ENCODE assay signal across 21 cellular contexts in the genomic region with DNA sequence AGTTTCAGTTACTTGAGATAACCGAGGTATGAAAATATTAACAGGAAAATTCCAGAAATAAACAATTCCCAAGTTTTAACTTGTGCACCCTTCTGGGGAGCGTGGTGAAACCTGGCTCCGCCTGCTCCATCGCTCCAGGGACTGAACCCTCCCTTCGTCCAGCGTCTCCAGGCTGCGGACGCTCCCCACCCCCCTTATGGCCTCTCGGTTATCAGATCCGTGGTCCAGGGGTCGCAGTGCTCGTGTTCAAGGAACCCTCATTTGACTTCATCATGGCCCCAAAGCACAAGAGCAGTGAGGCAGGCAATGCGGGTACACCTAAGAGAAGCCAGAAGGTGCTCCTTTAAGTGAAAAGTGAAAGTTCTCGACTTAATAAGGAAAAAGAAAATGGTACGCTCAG.
DNase-seq lines count a peak whose midpoint lies in the region; ATAC-seq, FAIRE-seq and TF ChIP-seq lines count a peak whose summit lies in the region.
"Had no signal": no experiment of that assay in that cellular context is flagged by ENCODE, and none has a peak within 500 bp of the region (broad histone marks: within the 10 kb centered on the region; RNA-seq: fewer than 3 reads in every experiment).

No MANE protein-coding gene starts in this region.

- H3K4me3 ChIP-seq in breast epithelium (peak overlapping the region; percentile 14 to 59 (median 40)), mammary epithelial cell (replicated peaks in 1 of 3; ENCODE audit: insufficient read depth in 1 of 3, low read depth in 2 of 3, low read length in 3 of 3) (no peak overlapping the region), fibroblast of lung (replicated peaks in 1 of 4; ENCODE audit: control extremely low read depth in 1 of 4, insufficient read depth in 1 of 4, low read depth in 3 of 4, low read length in 4 of 4) (peak overlapping the region; percentile 30 to 56 (median 43)), upper lobe of left lung (peak overlapping the region in 3 of 4 donors; percentile 24 to 35 (median 32))
- H3K4me3 ChIP-seq in naive thymus-derived CD4-positive, alpha-beta T cell (ENCODE audit: low read length) = no peak overlapping the region
- H3K4me3 ChIP-seq: SJSA1 had no signal

- peaks cover 8 to 28% (median 18%) of the 10 kb centered on the region in 7 donors for H3K4me1 Mint-ChIP-seq in naive thymus-derived CD4-positive, alpha-beta T cell

- CTCF ChIA-PET in mammary epithelial cell (lab: Charles Lee; ENCODE audit: low non-redundant PET) = no interaction called here
- CTCF ChIA-PET in naive thymus-derived CD4-positive, alpha-beta T cell (lab: Charles Lee) = no interaction called here
- CTCF ChIA-PET in GM10248 (lab: Yijun Ruan, JAX) = no interaction called here

- TF ChIP-seq EP300 in upper lobe of left lung (IDR thresholded peaks at IDR 0.05) = no peak

- no peak overlapping the region for H3K9ac ChIP-seq in mammary epithelial cell (ENCODE audit: insufficient read depth, low read length)
- no peak overlapping the region for H3K9ac ChIP-seq in fibroblast of lung (ENCODE audit: insufficient read depth, low read length)
- H3K9ac ChIP-seq: KMS-11 had no signal

- H4K20me1 ChIP-seq in mammary epithelial cell (ENCODE audit: insufficient read depth, low read length) = no peaks in the 10 kb centered on the region
- no peaks in the 10 kb centered on the region for H4K20me1 ChIP-seq in fibroblast of lung (ENCODE audit: control insufficient read depth, extremely low read depth, insufficient read depth, low read length)

- in situ Hi-C loops in mammary epithelial cell (cut with MboI; ENCODE audit: low sequenced_read_pairs in 2 of 2) = no loop called here

- BruUV-seq in mammary epithelial cell (replicated peaks; lab: Mats Ljungman, UMichigan) = no TSS peak

- no peak overlapping the region for H2AFZ ChIP-seq in mammary epithelial cell (ENCODE audit: low read depth, low read length)
- H2AFZ ChIP-seq in fibroblast of lung (ENCODE audit: low read length) = no peak overlapping the region

- peaks cover 0 to 3% (median 0%) of the 10 kb centered on the region in 11 donors for H3K9me3 Mint-ChIP-seq in naive thymus-derived CD4-positive, alpha-beta T cell

- TF ChIP-seq POLR2A in breast epithelium (IDR thresholded peaks at IDR 0.05) (no peak), upper lobe of left lung (IDR thresholded peaks at IDR 0.05) (no peak)

- no peak overlapping the region for H3K4me3 Mint-ChIP-seq in naive thymus-derived CD4-positive, alpha-beta T cell

- dilution Hi-C loops in mammary epithelial cell (cut with HindIII; ENCODE audit: low sequenced_read_pairs) = no loop called here

- DNase-seq in breast epithelium (ENCODE audit: low spot score in 2 of 2) = no peak
- DNase-seq in mammary epithelial cell = no peak
- DNase-seq in fibroblast of lung (ENCODE audit: low read depth in 2 of 2) = no peak
- no peak for DNase-seq in omental fat pad (ENCODE audit: low spot score)
- DNase-seq in upper lobe of left lung = no peak
- DNase-seq in RCC 7860 (ENCODE audit: low spot score) = no peak
- DNase-seq in naive thymus-derived CD4-positive, alpha-beta T cell = no peak
- DNase-seq in GM10248 (ENCODE audit: extremely low spot score) = no peak
- DNase-seq: activated CD4-positive, alpha-beta T cell treated with anti-CD3 and anti-CD28 coated beads, Interleukin-2, amount 50 U/mL, for 1 hour; activated CD8-positive, alpha-beta memory T cell treated with anti-CD3 and anti-CD28 coated beads, Interleukin-2, amount 50 U/mL, for 4 hours; activated effector memory CD4-positive, alpha-beta T cell treated with Interleukin-2 at 50 U/mL for 16 hours; Caco-2; NCI-H187 treated with DMSO at 0.1 percent for 48 hours; NCI-H226; occipital lobe; stimulated activated naive CD8-positive, alpha-beta T cell treated with anti-CD3 and anti-CD28 coated beads, Interleukin-15, Interleukin-2, amounts not matched to agents 100 U/mL and 50 U/mL, for 24 hours; T-helper 2 cell had no signal

- ATAC-seq in omental fat pad (ENCODE audit: low FRiP score) (peak; percentile 26), upper lobe of left lung (ENCODE audit: low FRiP score in 2 of 2) (no peak)
- no peak for ATAC-seq in naive thymus-derived CD4-positive, alpha-beta T cell
- ATAC-seq: stimulated activated naive CD8-positive, alpha-beta T cell treated with anti-CD3 and anti-CD28 coated beads, Interleukin-15, Interleukin-2, amounts not matched to agents 100 U/mL and 50 U/mL, for 24 hours had no signal

- H3K79me2 ChIP-seq in mammary epithelial cell (ENCODE audit: insufficient read depth, low read length) (no peaks in the 10 kb centered on the region), fibroblast of lung (ENCODE audit: control insufficient read depth, insufficient read depth, low read length) (no peaks in the 10 kb centered on the region)

- H3K4me2 ChIP-seq in mammary epithelial cell (ENCODE audit: insufficient read depth, low read depth, low read length) = no peak overlapping the region
- peak overlapping the region; percentile 75 for H3K4me2 ChIP-seq in fibroblast of lung (ENCODE audit: extremely low read depth, insufficient read depth, low read length)
- H3K4me2 ChIP-seq: KMS-11 had no signal

- TF ChIP-seq CTCF in breast epithelium (IDR thresholded peaks at IDR 0.05) (no peak), mammary epithelial cell (conservative IDR thresholded peaks at IDR 0.05 in 1 of 2, IDR thresholded peaks at IDR 0.05 in 1 of 2; ENCODE audit: extremely low read depth in 1 of 2, insufficient read depth in 1 of 2, low read depth in 1 of 2, low read length in 2 of 2) (no peak), fibroblast of lung (conservative IDR thresholded peaks at IDR 0.05 in 1 of 2, IDR thresholded peaks at IDR 0.05 in 1 of 2; ENCODE audit: low read depth in 1 of 2, low read length in 2 of 2) (no peak), omental fat pad (IDR thresholded peaks at IDR 0.05) (no peak), upper lobe of left lung (IDR thresholded peaks at IDR 0.05) (no peak), GM10248 (IDR thresholded peaks at IDR 0.05; ENCODE audit: control extremely low read depth, extremely low read depth, low read depth, missing control alignments) (no peak)

- H3K27me3 ChIP-seq in breast epithelium = no peaks in the 10 kb centered on the region
- no peaks in the 10 kb centered on the region for H3K27me3 ChIP-seq in mammary epithelial cell (ENCODE audit: insufficient read depth, low read length)
- H3K27me3 ChIP-seq in fibroblast of lung (ENCODE audit: control insufficient read depth, insufficient read depth, low read length) = no peaks in the 10 kb centered on the region
- no peaks in the 10 kb centered on the region for H3K27me3 ChIP-seq in upper lobe of left lung
- no peaks in the 10 kb centered on the region for H3K27me3 ChIP-seq in naive thymus-derived CD4-positive, alpha-beta T cell (ENCODE audit: control insufficient read depth in 2 of 2, insufficient read depth in 2 of 2, low read length in 2 of 2)
- H3K27me3 ChIP-seq: SJSA1 had no signal

- peak overlapping the region in 2 of 9 donors; percentile 18 to 55 for H3K27ac Mint-ChIP-seq in naive thymus-derived CD4-positive, alpha-beta T cell

- H3K36me3 Mint-ChIP-seq in naive thymus-derived CD4-positive, alpha-beta T cell = peaks cover 0 to 20% (median under 1%) of the 10 kb centered on the region in 5 donors

- no peak for FAIRE-seq in RCC 7860 (lab: Jason Lieb, UNC)
- FAIRE-seq: H54 had no signal

- H3K9me3 ChIP-seq in breast epithelium = no peaks in the 10 kb centered on the region
- no peaks in the 10 kb centered on the region for H3K9me3 ChIP-seq in mammary epithelial cell (replicated peaks; ENCODE audit: insufficient read depth, low read length)
- H3K9me3 ChIP-seq in fibroblast of lung (ENCODE audit: control insufficient read depth, insufficient read depth, low read depth, low read length) = no peaks in the 10 kb centered on the region
- no peaks in the 10 kb centered on the region for H3K9me3 ChIP-seq in upper lobe of left lung
- H3K9me3 ChIP-seq in naive thymus-derived CD4-positive, alpha-beta T cell (ENCODE audit: control insufficient read depth in 2 of 3, low read length in 3 of 3) = no peaks in the 10 kb centered on the region
- H3K9me3 ChIP-seq: Caco-2, SJSA1 had no signal

- H3K27ac ChIP-seq in breast epithelium = no peak overlapping the region
- H3K27ac ChIP-seq in mammary epithelial cell (ENCODE audit: insufficient read depth, low read depth, low read length) = no peak overlapping the region
- no peak overlapping the region for H3K27ac ChIP-seq in fibroblast of lung (ENCODE audit: insufficient read depth, low read length)
- H3K27ac ChIP-seq in upper lobe of left lung = peak overlapping the region in 3 of 4 donors; percentile 33 to 65 (median 64)
- H3K27ac ChIP-seq in naive thymus-derived CD4-positive, alpha-beta T cell (ENCODE audit: low read depth, low read length) = no peak overlapping the region
- H3K27ac ChIP-seq: 22Rv1, KMS-11, SJSA1 had no signal

- 93% methylated on average over 15 of the region's 15 CpGs for WGBS in mammary epithelial cell (ENCODE audit: low coverage, missing lambda C conversion rate)
- 50 to 62% methylated on average over 15 of the region's 15 CpGs for whole genome bisulfite sequencing in upper lobe of left lung, 2 donors

- POLR2A ChIA-PET in naive thymus-derived CD4-positive, alpha-beta T cell (lab: Charles Lee) = no interaction called here
- POLR2A ChIA-PET in GM10248 (lab: Yijun Ruan, JAX) = no interaction called here

- H3K36me3 ChIP-seq in breast epithelium (no peaks in the 10 kb centered on the region), mammary epithelial cell (ENCODE audit: insufficient read depth, low read length) (no peaks in the 10 kb centered on the region), fibroblast of lung (ENCODE audit: control insufficient read depth, insufficient read depth, low read length) (no peaks in the 10 kb centered on the region), upper lobe of left lung (no peaks in the 10 kb centered on the region)
- H3K36me3 ChIP-seq in naive thymus-derived CD4-positive, alpha-beta T cell (ENCODE audit: control insufficient read depth in 2 of 3, insufficient read depth in 3 of 3, low read length in 3 of 3) = no peaks in the 10 kb centered on the region
- H3K36me3 ChIP-seq: SJSA1 had no signal

- H3K4me1 ChIP-seq in breast epithelium (no peaks in the 10 kb centered on the region), mammary epithelial cell (ENCODE audit: insufficient read depth, low read length) (no peaks in the 10 kb centered on the region), fibroblast of lung (ENCODE audit: control insufficient read depth, extremely low read depth, insufficient read depth, low read length) (peaks cover 8% of the 10 kb centered on the region), upper lobe of left lung (peaks cover 20 to 49% (median 38%) of the 10 kb centered on the region in 4 donors)
- no peaks in the 10 kb centered on the region for H3K4me1 ChIP-seq in naive thymus-derived CD4-positive, alpha-beta T cell (ENCODE audit: control insufficient read depth in 2 of 2, insufficient read depth in 2 of 2, low read length in 2 of 2)
- H3K4me1 ChIP-seq: SJSA1 had no signal

- intact Hi-C loops in breast epithelium (cut with DNase I; ENCODE audit: low total_unique reads) (no loop called here), mammary epithelial cell (cut with micrococcal nuclease) (no loop called here)
- intact Hi-C loops in naive thymus-derived CD4-positive, alpha-beta T cell (cut with micrococcal nuclease) = no loop called here

- no peaks in the 10 kb centered on the region for H3K27me3 Mint-ChIP-seq in naive thymus-derived CD4-positive, alpha-beta T cell

Comparison
In these comparisons a context has a peak if more than half of its experiments do, and no peak if none do; other contexts are left out.
1. H3K4me3 ChIP-seq: peak in breast epithelium (3 of 3), fibroblast of lung (4 of 4) and upper lobe of left lung (3 of 4); none in mammary epithelial cell (0 of 3) and naive thymus-derived CD4-positive, alpha-beta T cell (single experiment).
2. H3K27ac ChIP-seq: peak in upper lobe of left lung (3 of 4); none in breast epithelium (0 of 2), mammary epithelial cell (single experiment), fibroblast of lung (single experiment) and naive thymus-derived CD4-positive, alpha-beta T cell (single experiment).